In genomic region chr13:102598061-102598460, GRCh38 we compare ENCODE assay signal across 8 cellular contexts. TPM values are rescaled to one million over a fixed set of nuclear protein-coding genes. Genes with fewer than 3 reads are reported as not detected.
DNase-seq lines count a peak whose midpoint lies in the region; ATAC-seq and TF ChIP-seq lines count a peak whose summit lies in the region.

No MANE protein-coding gene starts in this region.

- no peak for TF ChIP-seq CTCF in esophagus squamous epithelium (IDR thresholded peaks at IDR 0.05)
- TF ChIP-seq CTCF in prostate gland (IDR thresholded peaks at IDR 0.05): no peak

- H3K4me1 ChIP-seq in esophagus squamous epithelium: peaks cover 4 to 65% (median 18%) of the 10 kb centered on the region in 3 donors
- H3K4me1 ChIP-seq in prostate gland (replicated peaks): no peaks in the 10 kb centered on the region

- DNase-seq in G401 (ENCODE audit: low spot score): peak; percentile 25
- DNase-seq in OCI-M1 (lab: John Stamatoyannopoulos, UW): peak; percentile 47
- DNase-seq in esophagus squamous epithelium (lab: John Stamatoyannopoulos, UW): no peak
- no peak for DNase-seq in prostate gland (ENCODE audit: low spot score)
- no peak for DNase-seq in stimulated activated CD4-positive, alpha-beta T cell treated with anti-CD3 and anti-CD28 coated beads, Interleukin-4, amount 100 ng/mL, for 1 hour
- DNase-seq in stimulated activated CD4-positive, alpha-beta T cell treated with anti-CD3 and anti-CD28 coated beads, Interleukin-15, amount 100 ng/mL, for 24 hours: no peak
- DNase-seq in GF-D8 (lab: John Stamatoyannopoulos, UW): no peak

- H3K9me3 ChIP-seq in esophagus squamous epithelium (no peaks in the 10 kb centered on the region), prostate gland (no peaks in the 10 kb centered on the region)

- H3K27ac ChIP-seq in esophagus squamous epithelium (peak overlapping the region in 2 of 4 donors; percentile 97 to 100), prostate gland (no peak overlapping the region)

- H3K4me3 ChIP-seq in esophagus squamous epithelium: peak overlapping the region in 3 of 4 donors; percentile 74 to 98 (median 94)
- H3K4me3 ChIP-seq in prostate gland: peak overlapping the region; percentile 97 to 99

- intact Hi-C loops in esophagus squamous epithelium (cut with DNase I): no loop called here
- intact Hi-C loops in prostate gland (cut with DNase I): loop anchor here (5.0 kb wide), 2 partner anchors 104 to 174 kb away; partner anchors contain the start of gene TEX30

- WGBS in esophagus squamous epithelium, 2 donors: 0 to 2% methylated on average over 6 of the region's 6 CpGs
- WGBS in prostate gland: 5% methylated on average over 6 of the region's 6 CpGs

- H3K27me3 ChIP-seq in esophagus squamous epithelium (no peaks in the 10 kb centered on the region), prostate gland (replicated peaks; ENCODE audit: insufficient read depth) (no peaks in the 10 kb centered on the region)

- no peak for ATAC-seq in GM21723 (IDR thresholded peaks at IDR 0.05; ENCODE audit: unreplicated experiment)

- H3K36me3 ChIP-seq in esophagus squamous epithelium: no peaks in the 10 kb centered on the region
- H3K36me3 ChIP-seq in prostate gland: no peaks in the 10 kb centered on the region

- TF ChIP-seq POLR2A in esophagus squamous epithelium (IDR thresholded peaks at IDR 0.05) (no peak), prostate gland (IDR thresholded peaks at IDR 0.05) (no peak)

- in situ Hi-C loops in G401 (cut with HindIII; ENCODE audit: low sequenced_read_pairs): no loop called here

RNA-seq across cellular contexts. Expression of gene TPP2, which starts 1.3 kb away (rescaled TPM):
- 62.4 and 64.0 TPM in 2 replicates for total RNA-seq in G401 (2014; rRNA removed; shearing (Covaris generic))
- total RNA-seq in esophagus squamous epithelium: 10 to 100 TPM; 19.9 to 39.9 (median 25.1) TPM
- total RNA-seq in prostate gland: 10 to 100 TPM; 31.4 to 31.8 TPM

Comparison
In these comparisons a context has a peak if more than half of its experiments do, and no peak if none do; other contexts are left out.
1. DNase-seq: peak in G401 (single experiment) and OCI-M1 (single experiment); none in esophagus squamous epithelium (single experiment), prostate gland (single experiment), stimulated activated CD4-positive, alpha-beta T cell treated with anti-CD3 and anti-CD28 coated beads, Interleukin-4, amount 100 ng/mL, for 1 hour (single experiment), stimulated activated CD4-positive, alpha-beta T cell treated with anti-CD3 and anti-CD28 coated beads, Interleukin-15, amount 100 ng/mL, for 24 hours (single experiment) and GF-D8 (single experiment).